19 cellular contexts compared by ENCODE assay signal in genomic region chr7:108200326-108200725, GRCh38.
"Had no signal": no experiment of that assay in that cellular context is flagged by ENCODE, and none has a peak within 500 bp of the region (broad histone marks: within the 10 kb centered on the region; RNA-seq: fewer than 3 reads in every experiment).

No MANE protein-coding gene starts in this region.

- H3K36me3 ChIP-seq: esophagus squamous epithelium, sigmoid colon, spleen, thyroid gland had no signal

- H3K27me3 ChIP-seq: esophagus squamous epithelium, sigmoid colon, thyroid gland had no signal

- H3K9me3 ChIP-seq: esophagus squamous epithelium, sigmoid colon, spleen, thyroid gland had no signal

- H3K27ac ChIP-seq: esophagus squamous epithelium, sigmoid colon, spleen, thyroid gland had no signal

- H3K4me1 ChIP-seq: esophagus squamous epithelium, sigmoid colon, spleen, thyroid gland had no signal

- ATAC-seq: activated CD4-positive, CD25-positive, alpha-beta regulatory T cell treated with anti-CD3 and anti-CD28 coated beads, Interleukin-2, amount 50 U/mL, for 24 hours; activated CD8-positive, alpha-beta T cell treated with anti-CD3 and anti-CD28 coated beads, Interleukin-2, amount 10 ng/mL, durations not matched to agents 7 days and 5 days; left lobe of liver had no signal

- DNase-seq: activated CD4-positive, alpha-beta T cell treated with anti-CD3 and anti-CD28 coated beads, Interleukin-2, amount 10 ng/mL, durations not matched to agents 7 days and 5 days; activated CD8-positive, alpha-beta T cell treated with anti-CD3 and anti-CD28 coated beads, Interleukin-2, amount 10 ng/mL, durations not matched to agents 7 days and 5 days; activated naive CD4-positive, alpha-beta T cell treated with anti-CD3 and anti-CD28 coated beads for 36 hours; activated T-cell treated with anti-CD3 and anti-CD28 coated beads, Interleukin-2, amount 50 U/mL, for 24 hours; anterior cingulate cortex; central memory CD4-positive, alpha-beta T cell; esophagus squamous epithelium; foreskin melanocyte; glutamatergic neuron; hippocampal formation; islet precursor cell; nephron progenitor cell; sigmoid colon; spleen; stimulated activated CD8-positive, alpha-beta memory T cell treated with anti-CD3 and anti-CD28 coated beads, Interleukin-4, amount 100 ng/mL, for 48 hours; stimulated activated naive CD4-positive, alpha-beta T cell treated with Interleukin-2 at 50 U/mL for 16 hours; thyroid gland had no signal

- H3K4me3 ChIP-seq: esophagus squamous epithelium, sigmoid colon, spleen, thyroid gland had no signal
